ENCODE assay signal across 7 cellular contexts in genomic region chr22:48492371-48493320, GRCh38.
DNase-seq lines count a peak whose midpoint lies in the region; ATAC-seq and TF ChIP-seq lines count a peak whose summit lies in the region.

No MANE protein-coding gene starts in this region.

- no peak overlapping the region for H2AK5ac ChIP-seq in IMR-90 (ENCODE audit: low read depth, low read length)

- H3K56ac ChIP-seq in IMR-90 (ENCODE audit: extremely low read depth, insufficient read depth, low read length): no peak overlapping the region

- BruUV-seq in IMR-90 (replicated peaks; lab: Mats Ljungman, UMichigan) (no TSS peak), Panc1 (replicated peaks; lab: Mats Ljungman, UMichigan) (no TSS peak)

- peak; percentile 85 for TF ChIP-seq RAD21 in IMR-90 (IDR thresholded peaks at IDR 0.05; ENCODE audit: low read length)

- H3K23ac ChIP-seq in IMR-90 (ENCODE audit: low read depth, low read length): no peak overlapping the region

- no peaks in the 10 kb centered on the region for H3K79me1 ChIP-seq in IMR-90 (ENCODE audit: low read depth in 1 of 2, low read length in 2 of 2)

- no peak overlapping the region for H3K18ac ChIP-seq in IMR-90 (ENCODE audit: low read depth, low read length)

- H3K27ac ChIP-seq in IMR-90 (ENCODE audit: insufficient read depth, low read length) (no peak overlapping the region), Panc1 (ENCODE audit: low read length) (no peak overlapping the region)

- ATAC-seq in IMR-90 (ENCODE audit: low read depth) (peak; percentile 92), Panc1 (peak; percentile 92), left colon (peak; percentile 92), GM18505 (IDR thresholded peaks at IDR 0.05; ENCODE audit: unreplicated experiment) (no peak)
- peak; percentile 54 for ATAC-seq in stimulated activated memory B cell treated with anti-CD40 and anti-IgM and Interleukin-4, amounts not matched to agents 10 μg/mL and 1 μg/mL and 100 μg/mL, for 72 hours

- CTCF ChIA-PET in IMR-90 (lab: Yijun Ruan, JAX): interaction anchor here (0.6 to 1.5 kb wide), 3 partner anchors 1694 to 1772 kb away, joined by 3 to 6 read pairs (median 4); no protein-coding TSS in a partner anchor
- CTCF ChIA-PET in Panc1 (lab: Charles Lee): interaction anchor here (0.6 kb wide), 1 partner anchor 895 kb away, joined by 8 read pairs; no protein-coding TSS in a partner anchor

- no peak overlapping the region for H3K4ac ChIP-seq in IMR-90 (ENCODE audit: low read depth, low read length)

- H2BK120ac ChIP-seq in IMR-90 (ENCODE audit: low read depth, low read length): no peak overlapping the region

- H2AK9ac ChIP-seq in IMR-90 (replicated peaks; ENCODE audit: low read depth, low read length, poor library complexity): no peak overlapping the region

- no peaks in the 10 kb centered on the region for H3K36me3 Mint-ChIP-seq in stimulated activated memory B cell treated with anti-CD40 and anti-IgM and Interleukin-4, amounts not matched to agents 10 μg/mL and 1 μg/mL and 100 μg/mL, for 72 hours

- intact Hi-C loops in IMR-90 (cut with micrococcal nuclease): loop anchor here (1.0 to 5.0 kb wide), 2 partner anchors 1647 to 1755 kb away; partner anchors contain the start of gene CERK
- intact Hi-C loops in Panc1 (cut with micrococcal nuclease; ENCODE audit: unreplicated experiment): no loop called here
- intact Hi-C loops in left colon (cut with DNase I, micrococcal nuclease): no loop called here

- no peak overlapping the region for H4K5ac ChIP-seq in IMR-90 (ENCODE audit: low read depth, low read length)

- H3K9me3 Mint-ChIP-seq in stimulated activated memory B cell treated with anti-CD40 and anti-IgM and Interleukin-4, amounts not matched to agents 10 μg/mL and 1 μg/mL and 100 μg/mL, for 72 hours: no peaks in the 10 kb centered on the region

- H4K91ac ChIP-seq in IMR-90 (ENCODE audit: insufficient read depth, low read depth, low read length): no peak overlapping the region

- H3K4me2 ChIP-seq in IMR-90 (ENCODE audit: low read depth, low read length): no peak overlapping the region

- TF ChIP-seq POLR2A in IMR-90 (IDR thresholded peaks at IDR 0.05; ENCODE audit: low read depth, low read length) (no peak), GM18505 (IDR thresholded peaks at IDR 0.05; ENCODE audit: borderline replicate concordance, extremely low read depth, insufficient read depth, insufficient read length) (no peak)

- no peak overlapping the region for H3K4me3 ChIP-seq in IMR-90 (ENCODE audit: insufficient read depth, low read depth, low read length)
- H3K4me3 ChIP-seq in Panc1 (ENCODE audit: low read depth in 2 of 2, low read length in 2 of 2): no peak overlapping the region
- H3K4me3 ChIP-seq in cardiac fibroblast (replicated peaks in 1 of 2; ENCODE audit: low read depth in 2 of 2, low read length in 2 of 2): no peak overlapping the region

- no peak overlapping the region for H2BK20ac ChIP-seq in IMR-90 (ENCODE audit: low read depth, low read length)

- dilution Hi-C loops in IMR-90 (cut with HindIII; ENCODE audit: low sequenced_read_pairs, unreplicated experiment): no loop called here

- POLR2A ChIA-PET in IMR-90 (lab: Charles Lee; ENCODE audit: unreplicated experiment) (no interaction called here), Panc1 (lab: Charles Lee) (no interaction called here)

- H3K9me3 ChIP-seq in IMR-90 (ENCODE audit: control insufficient read depth, insufficient read depth, low read length): peaks cover 3% of the 10 kb centered on the region; the same call in 1 of the 2 replicates
- no peaks in the 10 kb centered on the region for H3K9me3 ChIP-seq in Panc1 (ENCODE audit: control insufficient read depth, insufficient read depth, low read depth, low read length)

- peak; percentile 83 for TF ChIP-seq CTCF in IMR-90 (conservative IDR thresholded peaks at IDR 0.05; ENCODE audit: low read depth, low read length)
- peak; percentile 83 for TF ChIP-seq CTCF in Panc1 (IDR thresholded peaks at IDR 0.05)
- peak; percentile 80 for TF ChIP-seq CTCF in cardiac fibroblast (IDR thresholded peaks at IDR 0.05; ENCODE audit: low read depth, low read length)

- no peak overlapping the region for H4K8ac ChIP-seq in IMR-90 (ENCODE audit: low read depth in 2 of 2, low read length in 2 of 2)

- peaks cover 24% of the 10 kb centered on the region; the same call in 1 of the 2 replicates for H3K27me3 ChIP-seq in IMR-90 (ENCODE audit: control insufficient read depth, insufficient read depth, low read length)
- no peaks in the 10 kb centered on the region; the same call in 1 of the 2 replicates for H3K27me3 ChIP-seq in Panc1 (ENCODE audit: control insufficient read depth, insufficient read depth, low read length)

- no peaks in the 10 kb centered on the region for H3K9me1 ChIP-seq in IMR-90 (ENCODE audit: insufficient read depth, low read length)

- no peak overlapping the region for H3K9ac ChIP-seq in IMR-90 (ENCODE audit: low read depth, low read length)

- H3K4me1 Mint-ChIP-seq in stimulated activated memory B cell treated with anti-CD40 and anti-IgM and Interleukin-4, amounts not matched to agents 10 μg/mL and 1 μg/mL and 100 μg/mL, for 72 hours: peaks cover 9% of the 10 kb centered on the region

- no peaks in the 10 kb centered on the region for H3K36me3 ChIP-seq in IMR-90 (ENCODE audit: control insufficient read depth, insufficient read depth, low read length)
- no peaks in the 10 kb centered on the region for H3K36me3 ChIP-seq in Panc1 (ENCODE audit: control insufficient read depth, insufficient read depth, low read length)

- no peak overlapping the region for H2AFZ ChIP-seq in IMR-90 (replicated peaks; ENCODE audit: low read length, poor library complexity)

- no peak overlapping the region for H2BK5ac ChIP-seq in IMR-90 (ENCODE audit: low read depth, low read length, poor library complexity, severe bottlenecking)

- DNase-seq in ELF-1 (ENCODE audit: low read depth, low spot score) (peak; percentile 90), IMR-90 (peak; percentile 57), Panc1 (ENCODE audit: low read depth, low spot score) (peak; percentile 27), cardiac fibroblast (ENCODE audit: low read depth in 2 of 2) (peak; percentile 73 to 77), left colon (peak; percentile 7 to 67)

- H3K4me1 ChIP-seq in IMR-90 (ENCODE audit: control insufficient read depth, insufficient read depth, low read length) (no peaks in the 10 kb centered on the region), Panc1 (ENCODE audit: control insufficient read depth, insufficient read depth, low read length) (no peaks in the 10 kb centered on the region)

- no peak overlapping the region for H3K27ac Mint-ChIP-seq in stimulated activated memory B cell treated with anti-CD40 and anti-IgM and Interleukin-4, amounts not matched to agents 10 μg/mL and 1 μg/mL and 100 μg/mL, for 72 hours

- WGBS in IMR-90 (ENCODE audit: extremely low coverage in 2 of 2, insufficient read length in 1 of 2), 2 experiments: 63% methylated on average over 4 of the region's 19 CpGs; no CpG with 5 or more reads in 1 of the 2 experiments

- H3K27me3 Mint-ChIP-seq in stimulated activated memory B cell treated with anti-CD40 and anti-IgM and Interleukin-4, amounts not matched to agents 10 μg/mL and 1 μg/mL and 100 μg/mL, for 72 hours: peaks cover 76% of the 10 kb centered on the region

- no peak overlapping the region for H3K4me3 Mint-ChIP-seq in stimulated activated memory B cell treated with anti-CD40 and anti-IgM and Interleukin-4, amounts not matched to agents 10 μg/mL and 1 μg/mL and 100 μg/mL, for 72 hours

- no peak overlapping the region for H3K14ac ChIP-seq in IMR-90 (replicated peaks; ENCODE audit: low read depth, low read length)

- in situ Hi-C loops in IMR-90 (cut with MboI; ENCODE audit: low sequenced_read_pairs) (loop anchor here (5.0 to 10.0 kb wide), 2 partner anchors 1695 to 1928 kb away; no protein-coding TSS in a partner anchor), Panc1 (cut with HindIII; ENCODE audit: low pct_unique_long_range_greater_than_20kb, low sequenced_read_pairs) (no loop called here)

- H4K20me1 ChIP-seq in IMR-90 (ENCODE audit: insufficient read depth, low read length): no peaks in the 10 kb centered on the region

- H2BK15ac ChIP-seq in IMR-90 (ENCODE audit: low read depth, low read length): no peak overlapping the region

TF ChIP-seq in IMR-90, 13 proteins besides CTCF, POLR2A, EP300 and RAD21:
- TF ChIP-seq SMC3 (IDR thresholded peaks at IDR 0.05; ENCODE audit: low read depth, low read length) (peak; percentile 69), MXI1 (IDR thresholded peaks at IDR 0.05; ENCODE audit: borderline replicate concordance, low read depth, low read length) (no peak)

Comparison
In these comparisons a context has a peak if more than half of its experiments do, and no peak if none do; other contexts are left out.
1. DNase-seq: peak in every context shown above with its lines; median percentile 90 in ELF-1; 75 in cardiac fibroblast; 57 in IMR-90; 37 in left colon; 27 in Panc1.